ENCODE assay signal across 14 cellular contexts in the genomic region with DNA sequence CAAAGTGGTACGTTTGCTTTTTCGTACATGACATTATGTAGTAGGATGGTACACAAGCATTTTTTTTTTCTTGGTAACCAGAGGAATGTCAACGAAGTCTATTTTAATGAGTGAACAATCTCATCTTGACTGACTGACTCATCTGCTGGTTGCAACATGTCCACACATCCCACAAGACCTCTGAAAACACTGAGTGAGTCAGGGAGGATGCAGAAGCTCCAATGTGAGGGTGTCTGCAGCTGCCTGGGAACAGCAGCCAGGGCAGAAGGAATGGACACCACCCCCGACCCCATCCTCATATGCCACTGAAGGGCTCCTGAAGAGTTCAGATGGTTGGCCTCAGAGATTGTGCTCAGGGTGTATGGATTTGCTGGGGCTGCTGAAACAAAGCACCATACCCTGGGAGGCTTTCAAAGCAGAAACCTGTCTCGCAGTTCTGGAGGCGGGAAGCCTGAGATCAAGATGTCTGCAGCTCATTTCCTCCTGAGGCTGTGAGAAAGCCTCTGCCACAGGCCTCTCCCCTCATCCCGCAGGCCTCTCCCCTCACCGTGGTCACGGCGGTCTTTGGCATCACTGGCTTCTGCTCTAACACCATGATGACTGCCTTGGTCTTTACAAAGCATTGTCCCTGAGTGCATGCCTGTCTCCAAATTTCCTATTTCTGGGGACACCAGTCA.
DNase-seq lines count a peak whose midpoint lies in the region; ATAC-seq and TF ChIP-seq lines count a peak whose summit lies in the region.
"Had no signal": no experiment of that assay in that cellular context is flagged by ENCODE, and none has a peak within 500 bp of the region (broad histone marks: within the 10 kb centered on the region; RNA-seq: fewer than 3 reads in every experiment).

No MANE protein-coding gene starts in this region.

- no TSS peak for BruUV-seq in PC-3 (replicated peaks; lab: Mats Ljungman, UMichigan)

- peak overlapping the region; percentile 65 for H3K4me2 ChIP-seq in PC-3 (ENCODE audit: low read length)

- 0 out of 2 replicates have a peak overlapping the region, but pooled peaks have one; percentile 43 for H2AFZ ChIP-seq in PC-3 (ENCODE audit: low read length)

- CTCF ChIA-PET in PC-3 (lab: Charles Lee), result no interaction called here

- peaks cover 38% of the 10 kb centered on the region for H3K4me1 ChIP-seq in PC-3 (ENCODE audit: insufficient read depth, low read length)

- POLR2A ChIA-PET in PC-3 (lab: Charles Lee; ENCODE audit: unreplicated experiment), result interaction anchor here (0.7 kb wide), 1 partner anchor 329 kb away, joined by 4 read pairs; no protein-coding TSS in a partner anchor

- no peaks in the 10 kb centered on the region for H3K36me3 ChIP-seq in PC-3 (ENCODE audit: low read depth, low read length)
- H3K36me3 ChIP-seq: neutrophil, thoracic aorta had no signal

- H3K9ac ChIP-seq in PC-3 (ENCODE audit: low read length), result peak overlapping the region; percentile 45

- intact Hi-C loops in PC-3 (cut with micrococcal nuclease), result no loop called here

- TF ChIP-seq CTCF in PC-3 (conservative IDR thresholded peaks at IDR 0.05; ENCODE audit: low read depth, low read length) (no peak), fibroblast of mammary gland (conservative IDR thresholded peaks at IDR 0.05; ENCODE audit: control insufficient read depth, insufficient read depth, low read depth, low read length) (no peak)

- no peaks in the 10 kb centered on the region for H3K79me2 ChIP-seq in PC-3 (ENCODE audit: low read length)

- no peaks in the 10 kb centered on the region for H3K9me3 ChIP-seq in PC-3 (ENCODE audit: low read length)
- H3K9me3 ChIP-seq: neutrophil, thoracic aorta had no signal

- H3K27ac ChIP-seq in PC-3 (ENCODE audit: low read length), result peak overlapping the region; percentile 77
- H3K27ac ChIP-seq: neutrophil, thoracic aorta had no signal

- DNase-seq in ELR (ENCODE audit: low read depth) (peak; percentile 93), PC-3 (peak; percentile 91), fibroblast of mammary gland (ENCODE audit: low read depth) (peak; percentile 98), renal cortical epithelial cell (ENCODE audit: low read depth) (peak; percentile 99), AML-193 (lab: John Stamatoyannopoulos, UW) (no peak), NCI-H2196 treated with DMSO at 0.1 percent for 48 hours (lab: John Stamatoyannopoulos, UW; ENCODE audit: unreplicated experiment) (no peak), NCI-H187 (lab: John Stamatoyannopoulos, UW) (no peak)
- DNase-seq: activated gamma-delta T cell treated with Interleukin-2 at 50 U/mL for 16 hours; DND-41; NCI-H2029; stimulated activated CD4-positive, alpha-beta T cell treated with anti-CD3 and anti-CD28 coated beads, Interleukin-4, amount 100 ng/mL, for 24 hours had no signal

- H3K9me2 ChIP-seq in PC-3 (replicated peaks; ENCODE audit: low read length), result no peaks in the 10 kb centered on the region

- no peaks in the 10 kb centered on the region for H3K27me3 ChIP-seq in PC-3 (ENCODE audit: low read length)
- H3K27me3 ChIP-seq: neutrophil had no signal

- peak; percentile 90 for ATAC-seq in PC-3
- ATAC-seq in GM19324 (IDR thresholded peaks at IDR 0.05; ENCODE audit: low FRiP score, unreplicated experiment), result no peak

- H4K20me1 ChIP-seq in PC-3 (ENCODE audit: low read length), result no peaks in the 10 kb centered on the region

- H3K4me3 ChIP-seq in PC-3 (ENCODE audit: low read length), result peak overlapping the region; percentile 20; the same call in 1 of the 2 replicates
- no peak overlapping the region for H3K4me3 ChIP-seq in fibroblast of mammary gland (ENCODE audit: control insufficient read depth, low read depth, low read length)
- H3K4me3 ChIP-seq: thoracic aorta had no signal

- H3F3A ChIP-seq in PC-3 (ENCODE audit: low read length, unreplicated experiment), result no peaks in the 10 kb centered on the region

Comparison
In these comparisons a context has a peak if more than half of its experiments do, and no peak if none do; other contexts are left out.
1. DNase-seq: peak in ELR (single experiment), PC-3 (single experiment), fibroblast of mammary gland (single experiment) and renal cortical epithelial cell (single experiment); none in AML-193 (0 of 2), NCI-H2196 treated with DMSO at 0.1 percent for 48 hours (single experiment) and NCI-H187 (0 of 2).